ENCODE assay signal across 8 cellular contexts in genomic region chr19:55383279-55383788, GRCh38. TPM values are rescaled to one million over a fixed set of nuclear protein-coding genes. Genes with fewer than 3 reads are reported as not detected.
A peak's percentile ranks its signal among the peaks of the same experiment; 100 is the strongest.
DNase-seq lines count a peak whose midpoint lies in the region; ATAC-seq, FAIRE-seq and TF ChIP-seq lines count a peak whose summit lies in the region.

No MANE protein-coding gene starts in this region.

- TF ChIP-seq POLR2A in GM12892 (IDR thresholded peaks at IDR 0.05; ENCODE audit: low read depth, low read length) (no peak), sigmoid colon (IDR thresholded peaks at IDR 0.05) (no peak)

- peaks cover 2% of the 10 kb centered on the region for H3F3A ChIP-seq in PC-3 (ENCODE audit: low read length, unreplicated experiment)

- peak overlapping the region; percentile 95 for H3K4me2 ChIP-seq in PC-3 (ENCODE audit: low read length)

- peak overlapping the region; percentile 69 for H2AFZ ChIP-seq in PC-3 (ENCODE audit: low read length)

- H3K36me3 ChIP-seq in PC-3 (ENCODE audit: low read depth, low read length) (peaks cover 26% of the 10 kb centered on the region), sigmoid colon (peaks cover 10 to 12% (median 11%) of the 10 kb centered on the region in 4 donors)

- ATAC-seq in PC-3: no peak
- ATAC-seq in GM21423 (IDR thresholded peaks at IDR 0.05; ENCODE audit: unreplicated experiment): no peak
- ATAC-seq in GM18858 (IDR thresholded peaks at IDR 0.05; ENCODE audit: unreplicated experiment): no peak

- H3K9me3 Mint-ChIP-seq in endothelial cell (ENCODE audit: unreplicated experiment): no peaks in the 10 kb centered on the region

- H3K36me3 Mint-ChIP-seq in endothelial cell (ENCODE audit: low read depth, unreplicated experiment): peaks cover 9% of the 10 kb centered on the region

- H3K4me1 ChIP-seq in PC-3 (ENCODE audit: insufficient read depth, low read length) (peaks cover 37% of the 10 kb centered on the region), sigmoid colon (peaks cover 0 to 43% (median 36%) of the 10 kb centered on the region in 4 donors)

- H3K79me2 ChIP-seq in PC-3 (ENCODE audit: low read length): peaks cover 58% of the 10 kb centered on the region

- H3K27me3 ChIP-seq in PC-3 (ENCODE audit: low read length) (no peaks in the 10 kb centered on the region), sigmoid colon (no peaks in the 10 kb centered on the region)

- BruUV-seq in PC-3 (replicated peaks; lab: Mats Ljungman, UMichigan): TSS peak; percentile 30

- 8% methylated on average over 31 of the region's 31 CpGs for WGBS in sigmoid colon, 2 donors

- CTCF ChIA-PET in PC-3 (lab: Charles Lee): interaction anchor here (0.6 to 2.4 kb wide), 4 partner anchors 9 to 88 kb away, joined by 3 to 12 read pairs (median 7); partner anchors contain the start of gene KMT5C

- H3K4me3 Mint-ChIP-seq in endothelial cell (ENCODE audit: unreplicated experiment): peak overlapping the region; percentile 81

- peaks cover 21% of the 10 kb centered on the region for H3K4me1 Mint-ChIP-seq in endothelial cell (ENCODE audit: unreplicated experiment)

- H3K27me3 Mint-ChIP-seq in endothelial cell (ENCODE audit: unreplicated experiment): peaks cover 38% of the 10 kb centered on the region

- H3K27ac Mint-ChIP-seq in endothelial cell (ENCODE audit: unreplicated experiment): no peak overlapping the region

- H3K9me2 ChIP-seq in PC-3 (replicated peaks; ENCODE audit: low read length): no peaks in the 10 kb centered on the region

- H3K9ac ChIP-seq in PC-3 (ENCODE audit: low read length): peak overlapping the region; percentile 67

- DNase-seq in GM12892 (ENCODE audit: insufficient read length) (no peak), PC-3 (no peak), endothelial cell (ENCODE audit: low spot score) (no peak), sigmoid colon (no peak), DMS 273 (lab: John Stamatoyannopoulos, UW; ENCODE audit: unreplicated experiment) (no peak), NCI-H345 (lab: John Stamatoyannopoulos, UW) (no peak)

- TF ChIP-seq CTCF in PC-3 (conservative IDR thresholded peaks at IDR 0.05; ENCODE audit: low read depth, low read length): no peak
- no peak for TF ChIP-seq CTCF in endothelial cell (IDR thresholded peaks at IDR 0.05; ENCODE audit: unreplicated experiment)
- no peak for TF ChIP-seq CTCF in sigmoid colon (IDR thresholded peaks at IDR 0.05)

- H3K4me3 ChIP-seq in PC-3 (ENCODE audit: low read length): peak overlapping the region; percentile 78
- H3K4me3 ChIP-seq in sigmoid colon: peak overlapping the region; percentile 27 to 95 (median 83)

- TF ChIP-seq EP300 in sigmoid colon (IDR thresholded peaks at IDR 0.05): no peak

- POLR2A ChIA-PET in PC-3 (lab: Charles Lee; ENCODE audit: unreplicated experiment): interaction anchor here (1.4 kb wide), 1 partner anchor 44 kb away, joined by 8 read pairs; the partner anchor contains the start of gene KMT5C

- H3K27ac ChIP-seq in PC-3 (ENCODE audit: low read length) (no peak overlapping the region), sigmoid colon (peak overlapping the region; percentile 94 to 97 (median 96))

- intact Hi-C loops in PC-3 (cut with micrococcal nuclease) (loop anchor here (10.0 kb wide), 1 partner anchor 169 kb away; no protein-coding TSS in a partner anchor), sigmoid colon (cut with DNase I) (loop anchor here (1.0 kb wide), 2 partner anchors 44 to 81 kb away; partner anchors contain the start of gene KMT5C)

- H3K9me3 ChIP-seq in PC-3 (ENCODE audit: low read length) (no peaks in the 10 kb centered on the region), sigmoid colon (no peaks in the 10 kb centered on the region)

- H4K20me1 ChIP-seq in PC-3 (ENCODE audit: low read length): peaks cover 23% of the 10 kb centered on the region

- FAIRE-seq in GM12892 (lab: Jason Lieb, UNC): peak; percentile 50

RNA-seq across cellular contexts. Expression of gene TMEM238, which starts 0.8 kb away (rescaled TPM):
- polyA plus RNA-seq in GM12892 (2012; ENCODE audit: missing spikeins): not detected
- total RNA-seq in PC-3 (2014; rRNA removed): 22.1 and 22.8 TPM in 2 replicates
- 0.64 TPM for total RNA-seq in endothelial cell (ENCODE audit: unreplicated experiment)
- total RNA-seq in sigmoid colon: 1 to 10 TPM in 1 of 4 donors, under 1 TPM in 2, not detected in 1; 0.54 to 1.7 (median 0.66) TPM
- under 1 TPM in 2 of 3 donors, not detected in 1; 0.90 to 0.92 TPM for polyA plus RNA-seq in sigmoid colon

RNA-seq across cellular contexts. Expression of gene RPL28, which starts 2.4 kb away (rescaled TPM):
- 1,315 TPM for polyA plus RNA-seq in GM12892 (2012; ENCODE audit: missing spikeins)
- total RNA-seq in PC-3 (2014; rRNA removed): 550 and 836 TPM in 2 replicates
- total RNA-seq in endothelial cell (ENCODE audit: unreplicated experiment): 3,792 TPM
- total RNA-seq in sigmoid colon: 100 to 1,000 TPM; 253 to 607 (median 503) TPM
- polyA plus RNA-seq in sigmoid colon: 1,000 to 10,000 TPM; 1,833 to 2,816 (median 2,129) TPM

RNA-seq across cellular contexts. Expression of gene TMEM190, which starts 6.7 kb away (rescaled TPM):
- polyA plus RNA-seq in GM12892 (2012; ENCODE audit: missing spikeins): not detected
- total RNA-seq in PC-3 (2014; rRNA removed) (not detected in 2 replicates), endothelial cell (ENCODE audit: unreplicated experiment) (not detected), sigmoid colon (not detected)
- polyA plus RNA-seq in sigmoid colon: under 1 TPM in 1 of 3 donors, not detected in 2; 0.26 TPM

RNA-seq across cellular contexts. Expression of gene IL11, which starts 13.1 kb away (rescaled TPM):
- 0.17 TPM for polyA plus RNA-seq in GM12892 (2012; ENCODE audit: missing spikeins)
- total RNA-seq in PC-3 (2014; rRNA removed) (7.5 and 10.7 TPM in 2 replicates), endothelial cell (ENCODE audit: unreplicated experiment) (0.21 TPM), sigmoid colon (1 to 10 TPM in 1 of 4 donors, under 1 TPM in 1, not detected in 2; 0.81 to 4.4 TPM)
- under 1 TPM in 1 of 3 donors, not detected in 2; 0.74 TPM for polyA plus RNA-seq in sigmoid colon

RNA-seq across cellular contexts. Expression of gene GARIN5B, which starts 20.3 kb away (rescaled TPM):
- polyA plus RNA-seq in GM12892 (2012; ENCODE audit: missing spikeins): not detected
- not detected in 2 replicates for total RNA-seq in PC-3 (2014; rRNA removed)
- total RNA-seq in endothelial cell (ENCODE audit: unreplicated experiment): not detected
- not detected for total RNA-seq in sigmoid colon
- not detected for polyA plus RNA-seq in sigmoid colon
